Comparison of ENCODE assay signal across 11 cellular contexts in the genomic region with DNA sequence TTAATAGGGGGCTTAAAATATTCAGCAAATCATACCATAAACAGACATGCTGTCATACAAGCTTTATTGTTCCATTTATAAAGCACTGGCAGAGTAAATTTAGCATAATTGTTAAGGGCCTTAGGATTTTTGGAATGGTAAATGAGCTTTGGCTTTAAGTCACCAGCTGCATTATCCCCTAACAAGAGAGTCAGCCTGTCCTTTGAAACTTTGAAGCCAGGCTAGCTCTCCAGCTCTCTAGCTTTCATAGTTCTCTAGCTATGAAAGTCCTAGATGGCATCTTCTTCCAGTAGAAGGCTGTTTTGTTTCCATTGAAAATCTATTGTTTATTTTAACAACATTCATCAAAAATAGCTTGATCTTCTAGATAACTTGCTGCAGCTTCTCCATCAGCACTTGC.
DNase-seq lines count a peak whose midpoint lies in the region; ATAC-seq, FAIRE-seq and TF ChIP-seq lines count a peak whose summit lies in the region.
"Had no signal": no experiment of that assay in that cellular context is flagged by ENCODE, and none has a peak within 500 bp of the region (broad histone marks: within the 10 kb centered on the region; RNA-seq: fewer than 3 reads in every experiment).

No MANE protein-coding gene starts in this region.

- H3K27me3 Mint-ChIP-seq in activated CD8-positive, alpha-beta T cell treated with anti-CD3 and anti-CD28 coated beads, Interleukin-2, amount 10 ng/mL, durations not matched to agents 7 days and 5 days (ENCODE audit: low read depth): no peaks in the 10 kb centered on the region
- H3K27me3 Mint-ChIP-seq: progenitor cell of endocrine pancreas had no signal

- no peak for TF ChIP-seq CTCF in heart left ventricle (IDR thresholded peaks at IDR 0.05)
- TF ChIP-seq CTCF in HepG2 (CRISPR knock-in tag; IDR thresholded peaks at IDR 0.05): no peak

- H3K27me3 ChIP-seq in heart left ventricle: no peaks in the 10 kb centered on the region
- H3K27me3 ChIP-seq in HepG2 (ENCODE audit: control insufficient read depth in 1 of 2, insufficient read depth in 2 of 2, low read length in 2 of 2): no peaks in the 10 kb centered on the region

- peak overlapping the region; percentile 36 for H3K4me2 ChIP-seq in HepG2 (ENCODE audit: low read depth, low read length)

- no peaks in the 10 kb centered on the region for H3K9me3 Mint-ChIP-seq in activated CD8-positive, alpha-beta T cell treated with anti-CD3 and anti-CD28 coated beads, Interleukin-2, amount 10 ng/mL, durations not matched to agents 7 days and 5 days (ENCODE audit: insufficient read depth)

- peaks cover 0 to 8% (median 0%) of the 10 kb centered on the region in 12 donors for H3K9me3 ChIP-seq in heart left ventricle
- no peaks in the 10 kb centered on the region for H3K9me3 ChIP-seq in HepG2 (ENCODE audit: low read length)
- H3K9me3 ChIP-seq: Caco-2 had no signal

- H3K27ac ChIP-seq in heart left ventricle: peak overlapping the region in 8 of 12 donors; percentile 9 to 60 (median 42)
- no peak overlapping the region for H3K27ac ChIP-seq in HepG2 (ENCODE audit: extremely low read length, insufficient read depth, low read length)
- H3K27ac ChIP-seq in urinary bladder (ENCODE audit: low read depth): no peak overlapping the region

- POLR2A ChIA-PET in activated CD8-positive, alpha-beta T cell treated with anti-CD3 and anti-CD28 coated beads, Interleukin-2, amount 10 ng/mL, durations not matched to agents 7 days and 5 days (lab: Charles Lee): no interaction called here
- POLR2A ChIA-PET in HepG2 (lab: Yijun Ruan, JAX): no interaction called here

- BruUV-seq in HepG2 (replicated peaks; lab: Mats Ljungman, UMichigan): no TSS peak

- intact Hi-C loops in heart left ventricle (cut with DNase I): no loop called here
- intact Hi-C loops in Right ventricle myocardium inferior (cut with DNase I): no loop called here
- intact Hi-C loops in HepG2 (cut with micrococcal nuclease; ENCODE audit: unreplicated experiment): no loop called here

- H3K4me3 Mint-ChIP-seq in activated CD8-positive, alpha-beta T cell treated with anti-CD3 and anti-CD28 coated beads, Interleukin-2, amount 10 ng/mL, durations not matched to agents 7 days and 5 days: peak overlapping the region; percentile 65

- in situ Hi-C loops in HepG2 (cut with HindIII; ENCODE audit: extremely low pct_ligation_motif_present, low pct_unique_long_range_greater_than_20kb): no loop called here

- no peaks in the 10 kb centered on the region for H4K20me1 ChIP-seq in HepG2 (ENCODE audit: insufficient read depth, low read length)

- H3K36me3 ChIP-seq in heart left ventricle (no peaks in the 10 kb centered on the region), HepG2 (replicated peaks in 1 of 2; ENCODE audit: control insufficient read depth in 1 of 2, insufficient read depth in 2 of 2, low read length in 2 of 2) (no peaks in the 10 kb centered on the region), urinary bladder (ENCODE audit: insufficient read depth) (no peaks in the 10 kb centered on the region)

- no peak overlapping the region for H3K9ac ChIP-seq in HepG2 (ENCODE audit: insufficient read depth, low read depth, low read length)

- no peak for FAIRE-seq in HepG2 (lab: Jason Lieb, UNC)
- no peak for FAIRE-seq in urothelium cell line (lab: Jason Lieb, UNC)

- no peaks in the 10 kb centered on the region for H3K79me2 ChIP-seq in HepG2 (ENCODE audit: insufficient read depth, low read length)

- H3K4me1 ChIP-seq in heart left ventricle (peaks cover 0 to 19% (median 0%) of the 10 kb centered on the region in 12 donors), HepG2 (ENCODE audit: insufficient read depth, low read length) (no peaks in the 10 kb centered on the region), urinary bladder (ENCODE audit: insufficient read depth) (no peaks in the 10 kb centered on the region)

- TF ChIP-seq RAD21 in HepG2 (CRISPR knock-in tag; IDR thresholded peaks at IDR 0.05): no peak

- CTCF ChIA-PET in activated CD8-positive, alpha-beta T cell treated with anti-CD3 and anti-CD28 coated beads, Interleukin-2, amount 10 ng/mL, durations not matched to agents 7 days and 5 days (lab: Charles Lee): no interaction called here
- CTCF ChIA-PET in HepG2 (lab: Yijun Ruan, JAX; ENCODE audit: low intra/inter-chr PET ratio, low total read pairs): no interaction called here

- H3K27ac Mint-ChIP-seq in activated CD8-positive, alpha-beta T cell treated with anti-CD3 and anti-CD28 coated beads, Interleukin-2, amount 10 ng/mL, durations not matched to agents 7 days and 5 days: peak overlapping the region; percentile 64
- H3K27ac Mint-ChIP-seq: progenitor cell of endocrine pancreas had no signal

- no peak for ATAC-seq in heart left ventricle
- no peak for ATAC-seq in Right ventricle myocardium inferior
- ATAC-seq in activated CD8-positive, alpha-beta T cell treated with anti-CD3 and anti-CD28 coated beads, Interleukin-2, amount 10 ng/mL, durations not matched to agents 7 days and 5 days: no peak
- no peak for ATAC-seq in HepG2

- H3K36me3 Mint-ChIP-seq in activated CD8-positive, alpha-beta T cell treated with anti-CD3 and anti-CD28 coated beads, Interleukin-2, amount 10 ng/mL, durations not matched to agents 7 days and 5 days (ENCODE audit: low read depth): no peaks in the 10 kb centered on the region

- TF ChIP-seq EP300 in HepG2 (IDR thresholded peaks at IDR 0.05; ENCODE audit: low read depth in 2 of 2, low read length in 2 of 2) (no peak), HepG2 (CRISPR knock-in tag; IDR thresholded peaks at IDR 0.05; ENCODE audit: borderline replicate concordance) (no peak)

- DNase-seq in heart left ventricle: no peak
- DNase-seq in Right ventricle myocardium inferior (ENCODE audit: missing footprints): no peak
- no peak for DNase-seq in activated CD8-positive, alpha-beta T cell treated with anti-CD3 and anti-CD28 coated beads, Interleukin-2, amount 10 ng/mL, durations not matched to agents 7 days and 5 days
- no peak for DNase-seq in HepG2 (ENCODE audit: low spot score)
- no peak for DNase-seq in urothelium cell line (ENCODE audit: low spot score)
- no peak for DNase-seq in epidermal melanocyte (ENCODE audit: insufficient read length, low spot score)
- DNase-seq in putamen (ENCODE audit: low spot score): no peak
- DNase-seq: Caco-2, NCI-H1436 had no signal

- TF ChIP-seq POLR2A in heart left ventricle (IDR thresholded peaks at IDR 0.05) (no peak), HepG2 (IDR thresholded peaks at IDR 0.05; ENCODE audit: insufficient read depth in 1 of 2, low read depth in 2 of 2, low read length in 2 of 2) (no peak)

- H2AFZ ChIP-seq in HepG2 (ENCODE audit: low read length): no peak overlapping the region

- peaks cover 3% of the 10 kb centered on the region for H3K4me1 Mint-ChIP-seq in activated CD8-positive, alpha-beta T cell treated with anti-CD3 and anti-CD28 coated beads, Interleukin-2, amount 10 ng/mL, durations not matched to agents 7 days and 5 days (ENCODE audit: low read depth)

- H3K4me3 ChIP-seq in heart left ventricle (peak overlapping the region in 9 of 12 donors; percentile 22 to 55 (median 40)), HepG2 (replicated peaks in 1 of 3; ENCODE audit: insufficient read depth in 1 of 3, low read depth in 2 of 3, low read length in 3 of 3) (peak overlapping the region; percentile 7 to 32 (median 20); a peak in 3 of 6 replicates), urinary bladder (ENCODE audit: low read depth, low read length) (peak overlapping the region; percentile 42)

TF ChIP-seq in HepG2, 621 proteins besides CTCF, POLR2A, EP300 and RAD21 (continues in another document):
- no peak for TF ChIP-seq ZNF354B (CRISPR knock-in tag; IDR thresholded peaks at IDR 0.05)
- TF ChIP-seq, protein P1, sequence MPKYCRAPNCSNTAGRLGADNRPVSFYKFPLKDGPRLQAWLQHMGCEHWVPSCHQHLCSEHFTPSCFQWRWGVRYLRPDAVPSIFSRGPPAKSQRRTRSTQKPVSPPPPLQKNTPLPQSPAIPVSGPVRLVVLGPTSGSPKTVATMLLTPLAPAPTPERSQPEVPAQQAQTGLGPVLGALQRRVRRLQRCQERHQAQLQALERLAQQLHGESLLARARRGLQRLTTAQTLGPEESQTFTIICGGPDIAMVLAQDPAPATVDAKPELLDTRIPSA (CRISPR knock-in tag; IDR thresholded peaks at IDR 0.05; ENCODE audit: borderline replicate concordance): no peak
- TF ChIP-seq, protein P2, sequence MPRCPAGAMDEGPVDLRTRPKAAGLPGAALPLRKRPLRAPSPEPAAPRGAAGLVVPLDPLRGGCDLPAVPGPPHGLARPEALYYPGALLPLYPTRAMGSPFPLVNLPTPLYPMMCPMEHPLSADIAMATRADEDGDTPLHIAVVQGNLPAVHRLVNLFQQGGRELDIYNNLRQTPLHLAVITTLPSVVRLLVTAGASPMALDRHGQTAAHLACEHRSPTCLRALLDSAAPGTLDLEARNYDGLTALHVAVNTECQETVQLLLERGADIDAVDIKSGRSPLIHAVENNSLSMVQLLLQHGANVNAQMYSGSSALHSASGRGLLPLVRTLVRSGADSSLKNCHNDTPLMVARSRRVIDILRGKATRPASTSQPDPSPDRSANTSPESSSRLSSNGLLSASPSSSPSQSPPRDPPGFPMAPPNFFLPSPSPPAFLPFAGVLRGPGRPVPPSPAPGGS (CRISPR knock-in tag; IDR thresholded peaks at IDR 0.05): no peak
- TF ChIP-seq ZNF629 (CRISPR knock-in tag; conservative IDR thresholded peaks at IDR 0.05): no peak
- TF ChIP-seq ZNF839 (CRISPR knock-in tag; IDR thresholded peaks at IDR 0.05; ENCODE audit: borderline replicate concordance): no peak
- TF ChIP-seq HOXD1 (CRISPR knock-in tag; IDR thresholded peaks at IDR 0.05): no peak
- no peak for TF ChIP-seq IRX3 (CRISPR knock-in tag; IDR thresholded peaks at IDR 0.05; ENCODE audit: borderline replicate concordance, low read depth)
- no peak for TF ChIP-seq ZNF703 (CRISPR knock-in tag; IDR thresholded peaks at IDR 0.05; ENCODE audit: borderline replicate concordance)

Comparison
In these comparisons a context has a peak if more than half of its experiments do, and no peak if none do; other contexts are left out.
1. H3K27ac ChIP-seq: peak in heart left ventricle (8 of 12); none in HepG2 (single experiment) and urinary bladder (single experiment).
2. Peak in every context shown above with its lines, with median percentiles within 50 percentile points of each other: H3K4me3 ChIP-seq.